In the genomic region with DNA sequence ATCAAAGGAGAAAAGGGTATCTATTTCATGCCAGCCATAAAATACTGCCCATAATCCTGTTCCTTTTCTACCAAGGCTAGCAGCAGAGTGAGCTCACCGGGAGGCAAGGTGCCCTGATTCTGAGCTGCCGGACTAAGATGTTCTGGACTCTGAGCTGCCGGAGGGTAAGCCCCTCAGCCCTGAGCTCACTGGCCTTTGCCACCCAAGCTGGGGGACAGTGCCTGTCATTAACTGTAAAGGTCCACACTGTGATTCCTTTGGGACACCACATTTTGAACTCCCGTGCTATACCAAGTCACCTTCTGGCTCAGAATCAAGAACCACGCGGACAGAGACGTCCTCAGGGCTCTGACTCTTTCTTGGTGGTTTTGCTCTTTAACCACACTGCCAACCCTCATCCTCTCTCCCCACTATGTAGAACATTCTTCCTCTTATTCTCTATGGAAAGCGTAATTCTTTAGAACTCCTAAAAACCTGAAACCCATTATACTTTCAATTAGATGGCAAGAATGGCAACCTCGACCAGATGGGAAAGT, we compare ENCODE assay signal across 26 cellular contexts.
DNase-seq lines count a peak whose midpoint lies in the region; ATAC-seq, FAIRE-seq and TF ChIP-seq lines count a peak whose summit lies in the region.
"Had no signal": no experiment of that assay in that cellular context is flagged by ENCODE, and none has a peak within 500 bp of the region (broad histone marks: within the 10 kb centered on the region; RNA-seq: fewer than 3 reads in every experiment).

No MANE protein-coding gene starts in this region.

- H3K4me1 ChIP-seq in HepG2 (ENCODE audit: insufficient read depth, low read length) (no peaks in the 10 kb centered on the region), right lobe of liver (peaks cover 0 to under 1% (median 0%) of the 10 kb centered on the region in 4 donors), Panc1 (ENCODE audit: control insufficient read depth, insufficient read depth, low read length) (no peaks in the 10 kb centered on the region)

- no peaks in the 10 kb centered on the region for H3K79me2 ChIP-seq in HepG2 (ENCODE audit: insufficient read depth, low read length)

- no peak overlapping the region for H3K4me3 Mint-ChIP-seq in brain
- no peak overlapping the region for H3K4me3 Mint-ChIP-seq in stimulated activated naive B cell treated with anti-CD40 and anti-IgM and Interleukin-4, amounts not matched to agents 10 μg/mL and 1 μg/mL and 100 μg/mL, for 72 hours
- H3K4me3 Mint-ChIP-seq: activated CD4-positive, alpha-beta T cell treated with anti-CD3 and anti-CD28 coated beads, Interleukin-2, amount 10 ng/mL, durations not matched to agents 24 days and 14 days; activated T-helper 1 cell treated with anti-CD3 and anti-CD28 coated beads, Interleukin-12 subunit alpha, Interleukin-12 subunit beta, Interleukin-2, Interleukin-4 antibody, amounts not matched to agents 30 ng/mL and 10 ng/mL and 1 ng/mL, durations not matched to agents 14 hours and 24 hours and 36 hours; GM23338 had no signal

- no peaks in the 10 kb centered on the region for H4K20me1 ChIP-seq in HepG2 (ENCODE audit: insufficient read depth, low read length)

- BruUV-seq in HepG2 (replicated peaks; lab: Mats Ljungman, UMichigan) (no TSS peak), Panc1 (replicated peaks; lab: Mats Ljungman, UMichigan) (TSS peak; percentile 51)

- no peak for TF ChIP-seq CTCF in HepG2 (CRISPR knock-in tag; IDR thresholded peaks at IDR 0.05)
- no peak for TF ChIP-seq CTCF in right lobe of liver (IDR thresholded peaks at IDR 0.05)
- TF ChIP-seq CTCF in Panc1 (IDR thresholded peaks at IDR 0.05), result no peak
- no peak for TF ChIP-seq CTCF in brain (conservative IDR thresholded peaks at IDR 0.05)

- ATAC-seq in HepG2 (no peak), right lobe of liver (no peak), Panc1 (no peak)
- ATAC-seq in stimulated activated naive B cell treated with anti-CD40 and anti-IgM and Interleukin-4, amounts not matched to agents 10 μg/mL and 1 μg/mL and 100 μg/mL, for 72 hours (replicated peaks), result peak; percentile 59 to 64
- ATAC-seq: GM23338, sciatic nerve had no signal

- H3K27ac ChIP-seq in HepG2 (ENCODE audit: extremely low read length, insufficient read depth, low read length), result no peak overlapping the region
- no peak overlapping the region for H3K27ac ChIP-seq in right lobe of liver
- H3K27ac ChIP-seq in Panc1 (ENCODE audit: low read length), result no peak overlapping the region
- H3K27ac ChIP-seq: colonic mucosa, ovary had no signal

- no peak overlapping the region for H2AFZ ChIP-seq in HepG2 (ENCODE audit: low read length)
- H2AFZ ChIP-seq: GM23338 had no signal

- no peaks in the 10 kb centered on the region for H3K27me3 Mint-ChIP-seq in brain
- H3K27me3 Mint-ChIP-seq in stimulated activated naive B cell treated with anti-CD40 and anti-IgM and Interleukin-4, amounts not matched to agents 10 μg/mL and 1 μg/mL and 100 μg/mL, for 72 hours, result no peaks in the 10 kb centered on the region
- H3K27me3 Mint-ChIP-seq: activated CD4-positive, alpha-beta T cell treated with anti-CD3 and anti-CD28 coated beads, Interleukin-2, amount 10 ng/mL, durations not matched to agents 24 days and 14 days had no signal

- CTCF ChIA-PET in HepG2 (lab: Yijun Ruan, JAX; ENCODE audit: low intra/inter-chr PET ratio, low total read pairs), result no interaction called here
- CTCF ChIA-PET in Panc1 (lab: Charles Lee), result no interaction called here

- H3K9me3 Mint-ChIP-seq in brain, result no peaks in the 10 kb centered on the region
- H3K9me3 Mint-ChIP-seq in stimulated activated naive B cell treated with anti-CD40 and anti-IgM and Interleukin-4, amounts not matched to agents 10 μg/mL and 1 μg/mL and 100 μg/mL, for 72 hours, result no peaks in the 10 kb centered on the region
- H3K9me3 Mint-ChIP-seq: activated CD4-positive, alpha-beta T cell treated with anti-CD3 and anti-CD28 coated beads, Interleukin-2, amount 10 ng/mL, durations not matched to agents 24 days and 14 days; activated T-helper 1 cell treated with anti-CD3 and anti-CD28 coated beads, Interleukin-12 subunit alpha, Interleukin-12 subunit beta, Interleukin-2, Interleukin-4 antibody, amounts not matched to agents 30 ng/mL and 10 ng/mL and 1 ng/mL, durations not matched to agents 14 hours and 24 hours and 36 hours; GM23338 had no signal

- peak overlapping the region in 3 of 5 experiments; percentile 8 to 48 (median 46) for H3K27ac Mint-ChIP-seq in brain
- peak overlapping the region; percentile 85 for H3K27ac Mint-ChIP-seq in stimulated activated naive B cell treated with anti-CD40 and anti-IgM and Interleukin-4, amounts not matched to agents 10 μg/mL and 1 μg/mL and 100 μg/mL, for 72 hours
- H3K27ac Mint-ChIP-seq: activated CD4-positive, alpha-beta T cell treated with anti-CD3 and anti-CD28 coated beads, Interleukin-2, amount 10 ng/mL, durations not matched to agents 24 days and 14 days; activated T-helper 1 cell treated with anti-CD3 and anti-CD28 coated beads, Interleukin-12 subunit alpha, Interleukin-12 subunit beta, Interleukin-2, Interleukin-4 antibody, amounts not matched to agents 30 ng/mL and 10 ng/mL and 1 ng/mL, durations not matched to agents 14 hours and 24 hours and 36 hours; GM23338 had no signal

- no peak overlapping the region for H3K4me2 ChIP-seq in HepG2 (ENCODE audit: low read depth, low read length)
- H3K4me2 ChIP-seq: GM23338 had no signal

- peaks cover 47% of the 10 kb centered on the region for H3K36me3 Mint-ChIP-seq in brain
- H3K36me3 Mint-ChIP-seq in stimulated activated naive B cell treated with anti-CD40 and anti-IgM and Interleukin-4, amounts not matched to agents 10 μg/mL and 1 μg/mL and 100 μg/mL, for 72 hours, result peaks cover 31 to 86% of the 10 kb centered on the region in 2 donors

- in situ Hi-C loops in HepG2 (cut with HindIII; ENCODE audit: extremely low pct_ligation_motif_present, low pct_unique_long_range_greater_than_20kb), result no loop called here
- in situ Hi-C loops in Panc1 (cut with HindIII; ENCODE audit: low pct_unique_long_range_greater_than_20kb, low sequenced_read_pairs), result no loop called here

- no peak for TF ChIP-seq RAD21 in HepG2 (CRISPR knock-in tag; IDR thresholded peaks at IDR 0.05)

- H3K27me3 ChIP-seq in HepG2 (ENCODE audit: control insufficient read depth in 1 of 2, insufficient read depth in 2 of 2, low read length in 2 of 2) (no peaks in the 10 kb centered on the region), right lobe of liver (no peaks in the 10 kb centered on the region), Panc1 (ENCODE audit: control insufficient read depth, insufficient read depth, low read length) (no peaks in the 10 kb centered on the region)
- H3K27me3 ChIP-seq: BE2C, colonic mucosa, ovary had no signal

- peaks cover 58% of the 10 kb centered on the region for H3K4me1 Mint-ChIP-seq in brain
- H3K4me1 Mint-ChIP-seq in stimulated activated naive B cell treated with anti-CD40 and anti-IgM and Interleukin-4, amounts not matched to agents 10 μg/mL and 1 μg/mL and 100 μg/mL, for 72 hours, result peaks cover 4 to 22% of the 10 kb centered on the region in 2 donors
- H3K4me1 Mint-ChIP-seq: GM23338 had no signal

- no peak overlapping the region for H3K4me3 ChIP-seq in HepG2 (replicated peaks in 1 of 3; ENCODE audit: insufficient read depth in 1 of 3, low read depth in 2 of 3, low read length in 3 of 3)
- H3K4me3 ChIP-seq in right lobe of liver, result no peak overlapping the region
- no peak overlapping the region for H3K4me3 ChIP-seq in Panc1 (ENCODE audit: low read depth in 2 of 2, low read length in 2 of 2)
- H3K4me3 ChIP-seq: colonic mucosa, GM23338, ovary had no signal

- H3K9ac ChIP-seq in HepG2 (ENCODE audit: insufficient read depth, low read depth, low read length), result no peak overlapping the region

- TF ChIP-seq EP300 in HepG2 (IDR thresholded peaks at IDR 0.05; ENCODE audit: low read depth in 2 of 2, low read length in 2 of 2), result no peak
- TF ChIP-seq EP300 in HepG2 (CRISPR knock-in tag; IDR thresholded peaks at IDR 0.05; ENCODE audit: borderline replicate concordance), result no peak

- DNase-seq in HepG2 (ENCODE audit: low spot score) (no peak), right lobe of liver (no peak), Panc1 (ENCODE audit: low read depth, low spot score) (no peak), D341Med (ENCODE audit: low spot score) (no peak)
- DNase-seq in stimulated activated naive B cell treated with anti-CD40 and anti-IgM and Interleukin-4, amounts not matched to agents 10 μg/mL and 1 μg/mL and 100 μg/mL, for 72 hours, result no peak
- DNase-seq in stimulated activated CD4-positive, alpha-beta T cell treated with anti-CD3 and anti-CD28 coated beads, Interleukin-4, amount 100 ng/mL, for 4 hours, result no peak
- no peak for DNase-seq in NK-92 treated with Interleukin-12 subunit alpha and Interleukin-12 subunit beta, amount 100 ng/mL, for 24 hours (lab: John Stamatoyannopoulos, UW)
- DNase-seq: activated CD4-positive, alpha-beta T cell treated with anti-CD3 and anti-CD28 coated beads, Interleukin-2, amount 10 ng/mL, durations not matched to agents 24 days and 14 days; BE2C; colonic mucosa; COR-L47; glutamatergic neuron; kidney glomerular epithelial cell; NCI-H1694; NCI-H2171; NCI-H526 treated with DMSO at 0.1 percent for 48 hours; ovary; SHP77; stimulated activated CD4-positive, alpha-beta T cell treated with anti-CD3 and anti-CD28 coated beads, Interleukin-15, amount 100 ng/mL, for 24 hours had no signal

- peaks cover 23 to 25% of the 10 kb centered on the region in 2 experiments for H3K36me3 ChIP-seq in HepG2 (replicated peaks in 1 of 2; ENCODE audit: control insufficient read depth in 1 of 2, insufficient read depth in 2 of 2, low read length in 2 of 2)
- H3K36me3 ChIP-seq in right lobe of liver, result peaks cover 0 to 19% (median 4%) of the 10 kb centered on the region in 4 donors
- H3K36me3 ChIP-seq in Panc1 (ENCODE audit: control insufficient read depth, insufficient read depth, low read length), result no peaks in the 10 kb centered on the region
- H3K36me3 ChIP-seq: ovary had no signal

- intact Hi-C loops in HepG2 (cut with micrococcal nuclease; ENCODE audit: unreplicated experiment), result no loop called here
- intact Hi-C loops in right lobe of liver (cut with DNase I), result no loop called here
- intact Hi-C loops in Panc1 (cut with micrococcal nuclease; ENCODE audit: unreplicated experiment), result no loop called here

- H3K9me3 ChIP-seq in HepG2 (ENCODE audit: low read length), result no peaks in the 10 kb centered on the region
- no peaks in the 10 kb centered on the region for H3K9me3 ChIP-seq in right lobe of liver
- no peaks in the 10 kb centered on the region for H3K9me3 ChIP-seq in Panc1 (ENCODE audit: control insufficient read depth, insufficient read depth, low read depth, low read length)
- H3K9me3 ChIP-seq: BE2C, colonic mucosa, ovary had no signal

- 96% methylated on average over 8 of the region's 9 CpGs for WGBS in HepG2 (ENCODE audit: low lambda C conversion rate)
- 61% methylated on average over 6 of the region's 9 CpGs for WGBS in right lobe of liver (ENCODE audit: insufficient coverage, low coverage, low lambda C conversion rate, missing lambda C conversion rate)

- no peak for FAIRE-seq in HepG2 (lab: Jason Lieb, UNC)
- FAIRE-seq: bronchial epithelial cell, endometrium, urothelium cell line had no signal

- no peak for TF ChIP-seq POLR2A in HepG2 (IDR thresholded peaks at IDR 0.05; ENCODE audit: insufficient read depth in 1 of 2, low read depth in 2 of 2, low read length in 2 of 2)
- no peak for TF ChIP-seq POLR2A in right lobe of liver (IDR thresholded peaks at IDR 0.05)

- POLR2A ChIA-PET in HepG2 (lab: Yijun Ruan, JAX), result no interaction called here
- POLR2A ChIA-PET in Panc1 (lab: Charles Lee), result no interaction called here

TF ChIP-seq in HepG2, 621 proteins besides CTCF, POLR2A, EP300 and RAD21 (continues in another document):
- no peak for TF ChIP-seq ZFY (CRISPR knock-in tag; IDR thresholded peaks at IDR 0.05)

Comparison
In these comparisons a context has a peak if more than half of its experiments do, and no peak if none do; other contexts are left out.
1. ATAC-seq: peak in stimulated activated naive B cell treated with anti-CD40 and anti-IgM and Interleukin-4, amounts not matched to agents 10 μg/mL and 1 μg/mL and 100 μg/mL, for 72 hours (2 of 2); none in HepG2 (single experiment), right lobe of liver (0 of 4) and Panc1 (single experiment).